8 cellular contexts compared by ENCODE assay signal in the genomic region with DNA sequence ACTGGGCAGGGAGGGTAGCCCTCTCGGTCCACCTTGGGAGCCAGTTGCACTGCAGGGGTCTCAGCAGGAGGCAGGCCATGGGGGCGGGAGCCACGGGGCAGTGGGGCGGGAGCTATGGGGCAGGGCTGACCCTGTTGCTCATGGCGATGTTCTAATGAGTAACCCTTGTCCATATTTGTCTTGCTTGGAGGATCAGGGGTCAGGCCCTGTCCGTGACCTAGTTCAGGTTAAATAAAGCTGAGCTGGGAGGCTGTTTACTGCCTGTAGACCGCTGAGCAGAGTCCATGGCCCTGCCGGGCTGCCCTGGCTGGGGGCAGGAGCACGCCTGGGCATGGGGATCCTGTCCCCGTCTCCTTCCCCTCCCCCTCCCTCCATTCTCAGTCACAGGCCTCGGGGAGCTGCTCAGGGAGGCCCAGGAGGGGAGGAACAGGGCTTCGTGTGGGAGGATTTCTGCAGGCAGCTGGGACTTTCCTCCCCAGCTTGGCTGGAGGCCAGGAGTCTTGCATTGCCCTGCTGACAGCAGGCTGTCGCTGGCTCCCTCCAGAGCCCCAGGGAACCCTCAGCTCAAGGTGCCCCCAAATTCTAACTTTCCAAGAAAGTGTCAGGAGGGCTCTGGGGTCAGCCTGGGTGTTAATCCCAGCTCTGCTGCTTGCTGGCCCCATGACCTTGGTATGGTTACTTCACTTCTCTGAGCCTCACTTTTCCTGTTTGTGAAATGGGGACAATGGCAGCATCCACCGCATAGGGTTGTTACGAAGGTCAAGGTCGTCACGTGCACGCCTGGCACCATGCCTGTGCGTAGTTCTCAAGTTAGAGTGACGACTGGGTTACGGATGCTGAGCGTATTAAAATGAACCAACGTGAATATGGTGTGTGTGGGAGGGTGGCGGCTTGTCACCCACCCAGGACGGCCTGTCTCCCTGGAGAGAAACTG. TPM values are rescaled to one million over a fixed set of nuclear protein-coding genes. Genes with fewer than 3 reads are reported as not detected.
DNase-seq lines count a peak whose midpoint lies in the region; ATAC-seq and TF ChIP-seq lines count a peak whose summit lies in the region.
"Had no signal": no experiment of that assay in that cellular context is flagged by ENCODE, and none has a peak within 500 bp of the region (broad histone marks: within the 10 kb centered on the region; RNA-seq: fewer than 3 reads in every experiment).

No MANE protein-coding gene starts in this region.

- DNase-seq in GM23338 (ENCODE audit: low spot score) (no peak), esophagus squamous epithelium (lab: John Stamatoyannopoulos, UW) (no peak), retina (peak; percentile 44), NCI-H748 (lab: John Stamatoyannopoulos, UW; ENCODE audit: unreplicated experiment) (no peak), NCI-H2081 treated with DMSO at 0.1 percent for 48 hours (lab: John Stamatoyannopoulos, UW) (no peak)

- 75 to 81% methylated on average over 4 to 12 of the region's 25 CpGs for WGBS in esophagus squamous epithelium, 2 donors

- TF ChIP-seq POLR2A in esophagus squamous epithelium (IDR thresholded peaks at IDR 0.05) (no peak), GM18505 (IDR thresholded peaks at IDR 0.05; ENCODE audit: borderline replicate concordance, extremely low read depth, insufficient read depth, insufficient read length) (no peak)

- TF ChIP-seq CTCF in GM23338 (conservative IDR thresholded peaks at IDR 0.05; ENCODE audit: low read depth in 2 of 2) (no peak), esophagus squamous epithelium (IDR thresholded peaks at IDR 0.05) (no peak)

- peak overlapping the region; percentile 67 for H3K27ac Mint-ChIP-seq in GM23338
- H3K27ac Mint-ChIP-seq: memory B cell had no signal

- H3K27me3 ChIP-seq in GM23338 (ENCODE audit: insufficient read depth) (no peaks in the 10 kb centered on the region), esophagus squamous epithelium (no peaks in the 10 kb centered on the region)

- H3K27ac ChIP-seq in GM23338 (ENCODE audit: low read depth): no peak overlapping the region
- H3K27ac ChIP-seq in esophagus squamous epithelium: peak overlapping the region in 3 of 4 donors; percentile 50 to 70 (median 64)

- H3K36me3 ChIP-seq in GM23338 (ENCODE audit: insufficient read depth): no peaks in the 10 kb centered on the region
- H3K36me3 ChIP-seq in esophagus squamous epithelium: peaks cover 16 to 70% (median 25%) of the 10 kb centered on the region in 3 donors

- H3F3A ChIP-seq in GM23338 (replicated peaks; ENCODE audit: low read depth): no peaks in the 10 kb centered on the region

- H3K4me1 ChIP-seq in GM23338 (ENCODE audit: insufficient read depth): no peaks in the 10 kb centered on the region
- peaks cover 12 to 26% (median 16%) of the 10 kb centered on the region in 3 donors for H3K4me1 ChIP-seq in esophagus squamous epithelium

- H3K27me3 Mint-ChIP-seq in GM23338 (ENCODE audit: insufficient read depth, low read depth, poor library complexity): peaks cover 11% of the 10 kb centered on the region
- H3K27me3 Mint-ChIP-seq: memory B cell had no signal

- no peaks in the 10 kb centered on the region for H3K79me2 ChIP-seq in GM23338 (replicated peaks; ENCODE audit: insufficient read depth)

- no peak overlapping the region for H3K4me3 Mint-ChIP-seq in GM23338
- H3K4me3 Mint-ChIP-seq: memory B cell had no signal

- H4K20me1 ChIP-seq in GM23338 (replicated peaks; ENCODE audit: insufficient read depth): no peaks in the 10 kb centered on the region

- H3K9me3 ChIP-seq in esophagus squamous epithelium: no peaks in the 10 kb centered on the region

- H3K36me3 Mint-ChIP-seq in GM23338 (ENCODE audit: low read depth): peaks cover 12% of the 10 kb centered on the region

- intact Hi-C loops in esophagus squamous epithelium (cut with DNase I): no loop called here

- H2AFZ ChIP-seq in GM23338: no peak overlapping the region

- peaks cover 3% of the 10 kb centered on the region; the same call in 2 of the 3 replicates for H3K4me1 Mint-ChIP-seq in GM23338

- no peak overlapping the region for H3K4me3 ChIP-seq in GM23338
- no peak overlapping the region for H3K4me3 ChIP-seq in esophagus squamous epithelium

- peaks cover 14% of the 10 kb centered on the region; the same call in 2 of the 3 replicates for H3K9me3 Mint-ChIP-seq in GM23338
- H3K9me3 Mint-ChIP-seq: memory B cell had no signal

- no peak overlapping the region for H3K4me2 ChIP-seq in GM23338

- ATAC-seq in GM23338 (peak; percentile 58), SK-N-SH treated with all-trans-retinoic acid at 6 μM for 48 hours (peak; percentile 20; the same call in 2 of the 3 replicates), GM18505 (IDR thresholded peaks at IDR 0.05; ENCODE audit: unreplicated experiment) (no peak)

- no peaks in the 10 kb centered on the region for H3K9me2 ChIP-seq in GM23338 (ENCODE audit: insufficient read depth)

TF ChIP-seq in GM23338, 12 proteins besides CTCF, POLR2A, EP300 and RAD21 (continues in another document):
- TF ChIP-seq ZNF331 (CRISPR knock-in tag; IDR thresholded peaks at IDR 0.05; ENCODE audit: low read depth) (no peak), NANOG (IDR thresholded peaks at IDR 0.05; ENCODE audit: borderline replicate concordance) (no peak)
- TF ChIP-seq, protein P1, sequence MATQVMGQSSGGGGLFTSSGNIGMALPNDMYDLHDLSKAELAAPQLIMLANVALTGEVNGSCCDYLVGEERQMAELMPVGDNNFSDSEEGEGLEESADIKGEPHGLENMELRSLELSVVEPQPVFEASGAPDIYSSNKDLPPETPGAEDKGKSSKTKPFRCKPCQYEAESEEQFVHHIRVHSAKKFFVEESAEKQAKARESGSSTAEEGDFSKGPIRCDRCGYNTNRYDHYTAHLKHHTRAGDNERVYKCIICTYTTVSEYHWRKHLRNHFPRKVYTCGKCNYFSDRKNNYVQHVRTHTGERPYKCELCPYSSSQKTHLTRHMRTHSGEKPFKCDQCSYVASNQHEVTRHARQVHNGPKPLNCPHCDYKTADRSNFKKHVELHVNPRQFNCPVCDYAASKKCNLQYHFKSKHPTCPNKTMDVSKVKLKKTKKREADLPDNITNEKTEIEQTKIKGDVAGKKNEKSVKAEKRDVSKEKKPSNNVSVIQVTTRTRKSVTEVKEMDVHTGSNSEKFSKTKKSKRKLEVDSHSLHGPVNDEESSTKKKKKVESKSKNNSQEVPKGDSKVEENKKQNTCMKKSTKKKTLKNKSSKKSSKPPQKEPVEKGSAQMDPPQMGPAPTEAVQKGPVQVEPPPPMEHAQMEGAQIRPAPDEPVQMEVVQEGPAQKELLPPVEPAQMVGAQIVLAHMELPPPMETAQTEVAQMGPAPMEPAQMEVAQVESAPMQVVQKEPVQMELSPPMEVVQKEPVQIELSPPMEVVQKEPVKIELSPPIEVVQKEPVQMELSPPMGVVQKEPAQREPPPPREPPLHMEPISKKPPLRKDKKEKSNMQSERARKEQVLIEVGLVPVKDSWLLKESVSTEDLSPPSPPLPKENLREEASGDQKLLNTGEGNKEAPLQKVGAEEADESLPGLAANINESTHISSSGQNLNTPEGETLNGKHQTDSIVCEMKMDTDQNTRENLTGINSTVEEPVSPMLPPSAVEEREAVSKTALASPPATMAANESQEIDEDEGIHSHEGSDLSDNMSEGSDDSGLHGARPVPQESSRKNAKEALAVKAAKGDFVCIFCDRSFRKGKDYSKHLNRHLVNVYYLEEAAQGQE (IDR thresholded peaks at IDR 0.05; ENCODE audit: unreplicated experiment): no peak

TF ChIP-seq in SK-N-SH treated with all-trans-retinoic acid at 6 μM for 48 hours, 23 proteins besides CTCF, POLR2A, EP300 and RAD21:
- TF ChIP-seq ARNTL (CRISPR knock-in tag; IDR thresholded peaks at IDR 0.05; ENCODE audit: borderline replicate concordance, low read depth): no peak
- TF ChIP-seq OSR1 (CRISPR knock-in tag; IDR thresholded peaks at IDR 0.05): no peak
- no peak for TF ChIP-seq ZC3H10 (CRISPR knock-in tag; IDR thresholded peaks at IDR 0.05)
- TF ChIP-seq, protein P2, sequence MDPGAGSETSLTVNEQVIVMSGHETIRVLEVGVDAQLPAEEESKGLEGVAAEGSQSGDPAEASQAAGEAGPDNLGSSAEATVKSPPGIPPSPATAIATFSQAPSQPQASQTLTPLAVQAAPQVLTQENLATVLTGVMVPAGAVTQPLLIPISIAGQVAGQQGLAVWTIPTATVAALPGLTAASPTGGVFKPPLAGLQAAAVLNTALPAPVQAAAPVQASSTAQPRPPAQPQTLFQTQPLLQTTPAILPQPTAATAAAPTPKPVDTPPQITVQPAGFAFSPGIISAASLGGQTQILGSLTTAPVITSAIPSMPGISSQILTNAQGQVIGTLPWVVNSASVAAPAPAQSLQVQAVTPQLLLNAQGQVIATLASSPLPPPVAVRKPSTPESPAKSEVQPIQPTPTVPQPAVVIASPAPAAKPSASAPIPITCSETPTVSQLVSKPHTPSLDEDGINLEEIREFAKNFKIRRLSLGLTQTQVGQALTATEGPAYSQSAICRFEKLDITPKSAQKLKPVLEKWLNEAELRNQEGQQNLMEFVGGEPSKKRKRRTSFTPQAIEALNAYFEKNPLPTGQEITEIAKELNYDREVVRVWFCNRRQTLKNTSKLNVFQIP (CRISPR knock-in tag; IDR thresholded peaks at IDR 0.05; ENCODE audit: borderline replicate concordance, low read depth): no peak
- no peak for TF ChIP-seq ZNF565 (CRISPR knock-in tag; conservative IDR thresholded peaks at IDR 0.05; ENCODE audit: low read depth)
- TF ChIP-seq ISL1 (CRISPR knock-in tag; IDR thresholded peaks at IDR 0.05): no peak
TF ChIP-seq in SK-N-SH treated with all-trans-retinoic acid at 6 μM for 48 hours: peak in this region for 0.

RNA-seq across cellular contexts. Expression of gene SERPINF2, which starts 6.1 kb away (rescaled TPM):
- total RNA-seq in GM23338 (2014; rRNA removed; shearing (Covaris generic)): 0.47 and 0.66 TPM in 2 replicates
- polyA plus RNA-seq in GM23338 (2016; fragmentation: Nextera tagmentation; extraction: Ambion mirVana): 1.2 and 1.5 TPM in 2 replicates
- total RNA-seq in esophagus squamous epithelium: 1 to 10 TPM in 2 of 4 donors, under 1 TPM in 2; 0.22 to 7.1 (median 1.6) TPM

RNA-seq across cellular contexts. Expression of gene WDR81, which starts 12.1 kb away (rescaled TPM):
- 14.5 and 17.6 TPM in 2 replicates for total RNA-seq in GM23338 (2014; rRNA removed; shearing (Covaris generic))
- 3.5 and 3.7 TPM in 2 replicates for polyA plus RNA-seq in GM23338 (2016; fragmentation: Nextera tagmentation; extraction: Ambion mirVana)
- total RNA-seq in esophagus squamous epithelium: 10 to 100 TPM; 12.5 to 33.8 (median 21.1) TPM

RNA-seq across cellular contexts. Expression of gene SERPINF1, which starts 25.2 kb away (rescaled TPM):
- 40.7 and 41.4 TPM in 2 replicates for total RNA-seq in GM23338 (2014; rRNA removed; shearing (Covaris generic))
- polyA plus RNA-seq in GM23338 (2016; fragmentation: Nextera tagmentation; extraction: Ambion mirVana): 22.1 and 24.4 TPM in 2 replicates
- total RNA-seq in esophagus squamous epithelium: 100 to 1,000 TPM in 2 of 4 donors, 10 to 100 TPM in 2; 26.6 to 351 (median 80.6) TPM

RNA-seq across cellular contexts. Expression of gene TLCD2, which starts 26.4 kb away (rescaled TPM):
- 0.58 and 1.4 TPM in 2 replicates for total RNA-seq in GM23338 (2014; rRNA removed; shearing (Covaris generic))
- 0.64 and 0.70 TPM in 2 replicates for polyA plus RNA-seq in GM23338 (2016; fragmentation: Nextera tagmentation; extraction: Ambion mirVana)
- 1 to 10 TPM; 4.2 to 6.0 (median 5.6) TPM for total RNA-seq in esophagus squamous epithelium

RNA-seq across cellular contexts. Expression of gene PRPF8, which starts 51.9 kb away (rescaled TPM):
- 231 and 246 TPM in 2 replicates for total RNA-seq in GM23338 (2014; rRNA removed; shearing (Covaris generic))
- 175 and 178 TPM in 2 replicates for polyA plus RNA-seq in GM23338 (2016; fragmentation: Nextera tagmentation; extraction: Ambion mirVana)
- total RNA-seq in esophagus squamous epithelium: 100 to 1,000 TPM; 112 to 157 (median 145) TPM
